26 cellular contexts compared by ENCODE assay signal in the genomic region with DNA sequence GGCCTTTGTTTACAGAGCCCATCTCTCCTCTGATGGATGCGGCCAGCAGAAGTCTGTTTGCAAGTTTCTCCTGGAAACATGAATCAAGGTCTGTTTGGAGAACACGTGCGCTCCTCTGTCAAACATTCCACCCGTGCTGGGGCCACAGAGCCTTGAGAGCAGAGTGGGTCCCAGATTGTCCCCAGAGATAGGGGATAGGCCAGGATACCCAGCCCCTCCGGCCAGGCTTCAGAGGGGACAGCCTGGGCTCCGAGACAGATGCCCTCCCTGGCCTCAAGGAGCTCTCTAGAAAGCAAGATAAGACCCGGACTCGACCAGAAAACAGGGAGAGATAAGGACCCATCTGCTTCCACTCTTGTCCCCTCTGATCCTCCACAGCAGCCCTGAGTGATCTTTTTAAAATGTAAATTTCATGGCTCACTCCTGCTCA. TPM values are rescaled to one million over a fixed set of nuclear protein-coding genes. Genes with fewer than 3 reads are reported as not detected.
DNase-seq lines count a peak whose midpoint lies in the region; ATAC-seq and TF ChIP-seq lines count a peak whose summit lies in the region.
"Had no signal": no experiment of that assay in that cellular context is flagged by ENCODE, and none has a peak within 500 bp of the region (broad histone marks: within the 10 kb centered on the region; RNA-seq: fewer than 3 reads in every experiment).

No MANE protein-coding gene starts in this region.

- DNase-seq in BE2C (peak; percentile 88), SK-N-SH (peak; percentile 72), erythroblast (lab: John Stamatoyannopoulos, UW) (peak; percentile 77 to 90), trophoblast cell (no peak), right cardiac atrium (no peak), glutamatergic neuron (no peak), amniotic stem cell (lab: John Stamatoyannopoulos, UW) (no peak)
- DNase-seq: 8988T; AML-193; CD8-positive, alpha-beta memory T cell; EL; MG63; NCI-H1417; NCI-H1694 treated with DMSO at 0.1 percent for 48 hours; NCI-H2081 treated with DMSO at 0.1 percent for 48 hours; NCI-H2171 treated with DMSO at 0.1 percent for 48 hours; NCI-H446; NCI-H526; PC-3; RPMI8226 had no signal

- H2AFZ ChIP-seq in SK-N-SH (ENCODE audit: low read depth) (no peak overlapping the region), trophoblast cell (ENCODE audit: insufficient read depth, low read length, poor library complexity) (no peak overlapping the region)

- peaks cover 12% of the 10 kb centered on the region for H3K4me1 Mint-ChIP-seq in glutamatergic neuron (ENCODE audit: low read depth, unreplicated experiment)

- CTCF ChIA-PET in SK-N-SH (lab: Yijun Ruan, JAX), result interaction anchor here (0.8 to 16.5 kb wide), 10 partner anchors 10 to 92 kb away, joined by 3 to 295 read pairs (median 40); a partner anchor contains a TSS

- no peak overlapping the region for H3K23ac ChIP-seq in trophoblast cell (ENCODE audit: low read length)

- no peaks in the 10 kb centered on the region for H3K27me3 ChIP-seq in BE2C
- no peaks in the 10 kb centered on the region; the same call in 1 of the 2 replicates for H3K27me3 ChIP-seq in SK-N-SH (ENCODE audit: insufficient read depth)
- no peaks in the 10 kb centered on the region for H3K27me3 ChIP-seq in trophoblast cell (ENCODE audit: insufficient read depth, low read length)
- no peaks in the 10 kb centered on the region for H3K27me3 ChIP-seq in right cardiac atrium (ENCODE audit: control insufficient read depth, insufficient read depth)

- peaks cover 4% of the 10 kb centered on the region for H3K9me3 Mint-ChIP-seq in glutamatergic neuron (ENCODE audit: unreplicated experiment)
- H3K9me3 Mint-ChIP-seq: CD8-positive, alpha-beta memory T cell; IgD-negative memory B cell had no signal

- peaks cover 7% of the 10 kb centered on the region for H3K27me3 Mint-ChIP-seq in glutamatergic neuron (ENCODE audit: unreplicated experiment)

- POLR2A ChIA-PET in SK-N-SH (lab: Yijun Ruan, JAX), result interaction anchor here (0.7 to 6.5 kb wide), 11 partner anchors 10 to 86 kb away, joined by 3 to 87 read pairs (median 5); no protein-coding TSS in a partner anchor

- TF ChIP-seq RAD21 in SK-N-SH (IDR thresholded peaks at IDR 0.05; ENCODE audit: low read length), result 0 out of 2 replicates have a peak, but pooled peaks have one; percentile 19

- H3K9ac ChIP-seq in SK-N-SH, result no peak overlapping the region
- no peak overlapping the region for H3K9ac ChIP-seq in trophoblast cell (ENCODE audit: low read length)

- intact Hi-C loops in right cardiac atrium (cut with DNase I), result no loop called here

- H3K4me2 ChIP-seq in SK-N-SH (no peak overlapping the region), trophoblast cell (ENCODE audit: low read length) (no peak overlapping the region)

- H3F3A ChIP-seq in SK-N-SH (replicated peaks; ENCODE audit: insufficient read depth), result no peaks in the 10 kb centered on the region

- H3K14ac ChIP-seq in trophoblast cell (ENCODE audit: low read length), result peak overlapping the region; percentile 95

- H3K9me3 ChIP-seq in BE2C (no peaks in the 10 kb centered on the region), SK-N-SH (no peaks in the 10 kb centered on the region), trophoblast cell (ENCODE audit: insufficient read depth, low read depth, low read length) (no peaks in the 10 kb centered on the region), right cardiac atrium (ENCODE audit: control insufficient read depth, low read length) (no peaks in the 10 kb centered on the region)
- H3K9me3 ChIP-seq: MG63 had no signal

- no peak for TF ChIP-seq CTCF in BE2C (IDR thresholded peaks at IDR 0.05; ENCODE audit: low read depth, low read length)
- no peak for TF ChIP-seq CTCF in SK-N-SH (IDR thresholded peaks at IDR 0.05)
- TF ChIP-seq CTCF in glutamatergic neuron (IDR thresholded peaks at IDR 0.05; ENCODE audit: partially characterized antibody, unreplicated experiment), result no peak

- peaks cover 76% of the 10 kb centered on the region for H3K79me1 ChIP-seq in trophoblast cell (ENCODE audit: low read length)

- TF ChIP-seq POLR2A in erythroblast (IDR thresholded peaks at IDR 0.05; ENCODE audit: low read length), result no peak

- H2BK120ac ChIP-seq in trophoblast cell (ENCODE audit: insufficient read depth, low read length, poor library complexity), result peak overlapping the region; percentile 99

- H3K9me2 ChIP-seq in SK-N-SH, result no peaks in the 10 kb centered on the region

- H3K18ac ChIP-seq in trophoblast cell (ENCODE audit: low read length), result peak overlapping the region; percentile 91

- no peaks in the 10 kb centered on the region for H3K36me3 ChIP-seq in BE2C
- no peaks in the 10 kb centered on the region for H3K36me3 ChIP-seq in SK-N-SH (replicated peaks in 1 of 2; ENCODE audit: control insufficient read depth in 1 of 2, insufficient read depth in 2 of 2, low read length in 1 of 2)
- no peaks in the 10 kb centered on the region for H3K36me3 ChIP-seq in trophoblast cell (ENCODE audit: control insufficient read depth in 1 of 2, insufficient read depth in 2 of 2, low read length in 2 of 2)
- H3K36me3 ChIP-seq: MG63 had no signal

- H2BK12ac ChIP-seq in trophoblast cell (ENCODE audit: low read length), result peak overlapping the region; percentile 60

- H4K91ac ChIP-seq in trophoblast cell (ENCODE audit: low read depth, low read length), result peak overlapping the region; percentile 100

- no peaks in the 10 kb centered on the region; the same call in 1 of the 2 replicates for H4K20me1 ChIP-seq in SK-N-SH (ENCODE audit: insufficient read depth)

- WGBS in SK-N-SH (ENCODE audit: low lambda C conversion rate), result 32% methylated on average over 2 of the region's 8 CpGs
- no CpG with 5 or more reads among the region's 8 CpGs for WGBS in trophoblast cell (ENCODE audit: extremely low coverage, insufficient coverage, insufficient read length)
- 47% methylated on average over 8 of the region's 8 CpGs for WGBS in right cardiac atrium

- H3K27ac ChIP-seq in SK-N-SH (ENCODE audit: low read depth in 2 of 2, low read length in 1 of 2), result peak overlapping the region in 1 of 2 experiments; percentile 100; a peak in 3 of 4 replicates
- H3K27ac ChIP-seq in trophoblast cell (ENCODE audit: low read depth, low read length), result peak overlapping the region; percentile 99
- H3K27ac ChIP-seq in right cardiac atrium (ENCODE audit: low read length), result no peak overlapping the region
- H3K27ac ChIP-seq: C4-2B, SK-N-MC had no signal

- H3K4me1 ChIP-seq in BE2C (peaks cover 59% of the 10 kb centered on the region), SK-N-SH (ENCODE audit: control insufficient read depth in 1 of 2, insufficient read depth in 2 of 2, low read depth in 1 of 2, low read length in 1 of 2) (peaks cover 0 to 73% of the 10 kb centered on the region in 2 experiments; a peak in 2 of 4 replicates), trophoblast cell (ENCODE audit: control insufficient read depth in 1 of 2, insufficient read depth in 2 of 2, low read length in 2 of 2) (peaks cover 41 to 44% of the 10 kb centered on the region in 2 experiments), right cardiac atrium (ENCODE audit: control insufficient read depth, insufficient read depth, low read length) (no peaks in the 10 kb centered on the region)

- H3K4me3 Mint-ChIP-seq in glutamatergic neuron (ENCODE audit: unreplicated experiment), result no peak overlapping the region
- H3K4me3 Mint-ChIP-seq: CD8-positive, alpha-beta memory T cell had no signal

- peak overlapping the region; percentile 88 for H3K4ac ChIP-seq in trophoblast cell (ENCODE audit: low read depth, low read length)

- peak overlapping the region; percentile 92 for H2AK5ac ChIP-seq in trophoblast cell (ENCODE audit: low read length)

- H3K79me2 ChIP-seq in SK-N-SH (ENCODE audit: insufficient read depth), result no peaks in the 10 kb centered on the region
- peaks cover 19% of the 10 kb centered on the region for H3K79me2 ChIP-seq in trophoblast cell (ENCODE audit: control insufficient read depth, insufficient read depth, low read length, poor library complexity)

- no peak overlapping the region for H4K12ac ChIP-seq in trophoblast cell (ENCODE audit: low read depth, low read length)

- no peak for ATAC-seq in right cardiac atrium

- H4K8ac ChIP-seq in trophoblast cell (ENCODE audit: low read depth, low read length), result peak overlapping the region; percentile 90

- H3K4me3 ChIP-seq in BE2C (ENCODE audit: low read depth, low read length), result no peak overlapping the region
- no peak overlapping the region for H3K4me3 ChIP-seq in SK-N-SH (ENCODE audit: low read depth in 2 of 2, low read length in 1 of 2)
- no peak overlapping the region for H3K4me3 ChIP-seq in trophoblast cell (ENCODE audit: low read depth, low read length)
- no peak overlapping the region for H3K4me3 ChIP-seq in right cardiac atrium (ENCODE audit: low read length)
- H3K4me3 ChIP-seq: MG63, SK-N-MC had no signal

- TF ChIP-seq EP300 in SK-N-SH (IDR thresholded peaks at IDR 0.05; ENCODE audit: borderline replicate concordance in 1 of 2, low read depth in 1 of 2, low read length in 1 of 2), result peak in 1 of 2 experiments; percentile 99; a peak in 2 of 4 replicates

- no peak overlapping the region for H3K27ac Mint-ChIP-seq in glutamatergic neuron (ENCODE audit: unreplicated experiment)
- H3K27ac Mint-ChIP-seq: IgD-negative memory B cell had no signal

- peaks cover 8% of the 10 kb centered on the region for H3K36me3 Mint-ChIP-seq in glutamatergic neuron (ENCODE audit: unreplicated experiment)
- H3K36me3 Mint-ChIP-seq: CD8-positive, alpha-beta memory T cell; IgD-negative memory B cell had no signal

- peak overlapping the region; percentile 99 for H2BK5ac ChIP-seq in trophoblast cell (ENCODE audit: low read depth, low read length, poor library complexity)

TF ChIP-seq in SK-N-SH, 30 proteins besides CTCF, POLR2A, EP300 and RAD21 (continues in another document):
- no peak for TF ChIP-seq TEAD4 (IDR thresholded peaks at IDR 0.05; ENCODE audit: borderline replicate concordance, insufficient read depth)
- TF ChIP-seq SMC3 (IDR thresholded peaks at IDR 0.05; ENCODE audit: low read depth, low read length), result peak; percentile 15; the same call in 1 of the 2 replicates
- TF ChIP-seq GATA2 (CRISPR knock-in tag; IDR thresholded peaks at IDR 0.05), result peak; percentile 98
- peak; percentile 89 for TF ChIP-seq FOXJ3 (CRISPR knock-in tag; IDR thresholded peaks at IDR 0.05)
- TF ChIP-seq RCOR1 (IDR thresholded peaks at IDR 0.05; ENCODE audit: low read length), result peak; percentile 83; the same call in 1 of the 2 replicates
- peak; percentile 32; the same call in 1 of the 2 replicates for TF ChIP-seq POLR2AphosphoS5 (IDR thresholded peaks at IDR 0.05; ENCODE audit: low read depth, low read length)
- TF ChIP-seq NFIC (IDR thresholded peaks at IDR 0.05; ENCODE audit: borderline replicate concordance), result no peak
- no peak for TF ChIP-seq TAF1 (IDR thresholded peaks at IDR 0.05; ENCODE audit: borderline replicate concordance, low read depth, low read length)

RNA-seq across cellular contexts. Expression of a gene that starts 40.4 kb away (rescaled TPM):
- polyA plus RNA-seq in BE2C (2012; ENCODE audit: insufficient read depth, insufficient read length, low read depth), result 289 TPM
- polyA plus RNA-seq in SK-N-SH (2012; rRNA removed) (1.1 and 2.6 TPM in 2 replicates), right cardiac atrium (3.6 TPM)
- polyA plus RNA-seq in SK-N-SH (2012; cell fraction: cytosol; rRNA removed), result 2.0 and 4.0 TPM in 2 replicates
- 0.76 and 2.2 TPM in 2 replicates for polyA plus RNA-seq in SK-N-SH (2012; cell fraction: nucleus; rRNA removed)
- 1,543 and 1,644 TPM in 2 replicates for polyA plus RNA-seq in trophoblast cell (2013)
- total RNA-seq in right cardiac atrium (1 to 10 TPM; 1.8 to 9.2 (median 2.5) TPM), glutamatergic neuron (ENCODE audit: unreplicated experiment) (0.47 TPM)
- total RNA-seq: CD8-positive, alpha-beta memory T cell; H4; LHCN-M2; PC-3 had no signal
- polyA plus RNA-seq: AG04450; CD8-positive, alpha-beta memory T cell; IgD-negative memory B cell had no signal

Comparison
In these comparisons a context has a peak if more than half of its experiments do, and no peak if none do; other contexts are left out.
1. DNase-seq: peak in BE2C (single experiment), SK-N-SH (single experiment) and erythroblast (2 of 2); none in trophoblast cell (0 of 2), right cardiac atrium (0 of 3), glutamatergic neuron (single experiment) and amniotic stem cell (single experiment).